9 cellular contexts compared by ENCODE assay signal in genomic region chr12:14950982-14951746, GRCh38. TPM values are rescaled to one million over a fixed set of nuclear protein-coding genes. Genes with fewer than 3 reads are reported as not detected.
DNase-seq lines count a peak whose midpoint lies in the region; ATAC-seq and TF ChIP-seq lines count a peak whose summit lies in the region.
"Had no signal": no experiment of that assay in that cellular context is flagged by ENCODE, and none has a peak within 500 bp of the region (broad histone marks: within the 10 kb centered on the region; RNA-seq: fewer than 3 reads in every experiment).

No MANE protein-coding gene starts in this region.

- peaks cover 81% of the 10 kb centered on the region for H3K4me1 Mint-ChIP-seq in activated naive CD8-positive, alpha-beta T cell treated with anti-CD3 and anti-CD28 coated beads for 36 hours
- peaks cover 93 to 100% of the 10 kb centered on the region in 2 donors for H3K4me1 Mint-ChIP-seq in immature natural killer cell

- intact Hi-C loops in stomach (cut with DNase I; ENCODE audit: low total_unique reads), result no loop called here
- intact Hi-C loops in body of pancreas (cut with DNase I), result no loop called here

- H3K9me3 Mint-ChIP-seq in activated naive CD8-positive, alpha-beta T cell treated with anti-CD3 and anti-CD28 coated beads for 36 hours, result no peaks in the 10 kb centered on the region
- no peaks in the 10 kb centered on the region for H3K9me3 Mint-ChIP-seq in immature natural killer cell

- TF ChIP-seq CTCF in stomach (IDR thresholded peaks at IDR 0.05) (no peak), body of pancreas (IDR thresholded peaks at IDR 0.05) (no peak)

- ATAC-seq in GM18858 (IDR thresholded peaks at IDR 0.05; ENCODE audit: unreplicated experiment) (no peak), body of pancreas (no peak)
- ATAC-seq: left lobe of liver had no signal

- no peaks in the 10 kb centered on the region for H3K27me3 Mint-ChIP-seq in activated naive CD8-positive, alpha-beta T cell treated with anti-CD3 and anti-CD28 coated beads for 36 hours
- peaks cover 4 to 15% (median 13%) of the 10 kb centered on the region in 3 donors for H3K27me3 Mint-ChIP-seq in immature natural killer cell (ENCODE audit: low read depth in 3 of 3)

- peak overlapping the region; percentile 93 for H3K27ac Mint-ChIP-seq in activated naive CD8-positive, alpha-beta T cell treated with anti-CD3 and anti-CD28 coated beads for 36 hours
- H3K27ac Mint-ChIP-seq in immature natural killer cell, result peak overlapping the region; percentile 94 to 99 (median 98)

- H3K36me3 Mint-ChIP-seq in activated naive CD8-positive, alpha-beta T cell treated with anti-CD3 and anti-CD28 coated beads for 36 hours, result peaks cover 65% of the 10 kb centered on the region
- peaks cover 28 to 41% (median 37%) of the 10 kb centered on the region in 3 donors for H3K36me3 Mint-ChIP-seq in immature natural killer cell

- H3K27me3 ChIP-seq in stomach, result no peaks in the 10 kb centered on the region
- H3K27me3 ChIP-seq in body of pancreas, result no peaks in the 10 kb centered on the region

- H3K4me1 ChIP-seq in stomach (peaks cover 15 to 84% (median 28%) of the 10 kb centered on the region in 4 donors), body of pancreas (peaks cover 28% of the 10 kb centered on the region)

- H3K4me3 Mint-ChIP-seq in activated naive CD8-positive, alpha-beta T cell treated with anti-CD3 and anti-CD28 coated beads for 36 hours, result peak overlapping the region; percentile 76
- H3K4me3 Mint-ChIP-seq in immature natural killer cell, result peak overlapping the region; percentile 12 to 87 (median 75)

- H3K27ac ChIP-seq in KOPT-K1 (ENCODE audit: low read depth, low read length, poor library complexity, severe bottlenecking), result peak overlapping the region; percentile 94
- H3K27ac ChIP-seq in stomach, result peak overlapping the region in 4 of 5 donors; percentile 50 to 86 (median 76)
- no peak overlapping the region for H3K27ac ChIP-seq in body of pancreas

- TF ChIP-seq EP300 in stomach (IDR thresholded peaks at IDR 0.05), result no peak

- 64 to 81% (median 75%) methylated on average over 6 of the region's 6 CpGs for WGBS in stomach, 5 donors
- 61 to 67% methylated on average over 6 of the region's 6 CpGs for WGBS in body of pancreas, 2 donors

- no peak for DNase-seq in activated naive CD8-positive, alpha-beta T cell treated with anti-CD3 and anti-CD28 coated beads for 36 hours
- no peak for DNase-seq in immature natural killer cell
- DNase-seq in stomach, result no peak
- no peak for DNase-seq in body of pancreas
- DNase-seq in stimulated activated CD4-positive, alpha-beta T cell treated with anti-CD3 and anti-CD28 coated beads, Interleukin-2, amount 100 ng/mL, for 48 hours, result no peak
- DNase-seq: NCI-H2081 had no signal

- H3K36me3 ChIP-seq in KOPT-K1 (ENCODE audit: insufficient read depth, low read length) (peaks cover 90% of the 10 kb centered on the region), stomach (peaks cover 0 to 13% (median 10%) of the 10 kb centered on the region in 4 donors), body of pancreas (replicated peaks in 1 of 2; ENCODE audit: insufficient read depth in 1 of 2, low read depth in 2 of 2) (no peaks in the 10 kb centered on the region)

- TF ChIP-seq POLR2A in stomach (IDR thresholded peaks at IDR 0.05) (no peak), body of pancreas (IDR thresholded peaks at IDR 0.05) (no peak)

- no peaks in the 10 kb centered on the region for H3K9me3 ChIP-seq in KOPT-K1 (ENCODE audit: insufficient read depth, low read length, poor library complexity, severe bottlenecking)
- H3K9me3 ChIP-seq in stomach, result no peaks in the 10 kb centered on the region
- H3K9me3 ChIP-seq in body of pancreas, result no peaks in the 10 kb centered on the region

- no peak overlapping the region for H3K4me3 ChIP-seq in stomach
- H3K4me3 ChIP-seq in body of pancreas, result no peak overlapping the region

RNA-seq across cellular contexts. Expression of gene ARHGDIB, which starts 10.2 kb away (rescaled TPM):
- total RNA-seq in activated naive CD8-positive, alpha-beta T cell treated with anti-CD3 and anti-CD28 coated beads for 36 hours, result 100 to 1,000 TPM; 652 to 665 TPM
- polyA plus RNA-seq in immature natural killer cell (1,000 to 10,000 TPM; 2,434 to 4,716 (median 2,863) TPM), stomach (100 to 1,000 TPM in 1 of 3 donors, 10 to 100 TPM in 2; 82.2 to 127 (median 95.2) TPM)
- total RNA-seq in stomach (10 to 100 TPM; 13.4 to 74.2 (median 47.0) TPM), body of pancreas (10 to 100 TPM; 19.8 to 36.6 TPM)

RNA-seq across cellular contexts. Expression of gene ERP27, which starts 12.8 kb away (rescaled TPM):
- total RNA-seq in activated naive CD8-positive, alpha-beta T cell treated with anti-CD3 and anti-CD28 coated beads for 36 hours, result 1 to 10 TPM; 1.3 to 1.6 TPM
- polyA plus RNA-seq in immature natural killer cell, result 1 to 10 TPM; 2.5 to 3.8 (median 3.8) TPM
- total RNA-seq in stomach, result 10 to 100 TPM in 1 of 5 donors, 1 to 10 TPM in 3, not detected in 1; 1.1 to 12.3 (median 1.3) TPM
- polyA plus RNA-seq in stomach, result 1 to 10 TPM; 1.1 to 3.5 (median 1.5) TPM
- 100 to 1,000 TPM in 1 of 2 donors, 10 to 100 TPM in 1; 79.1 to 131 TPM for total RNA-seq in body of pancreas

RNA-seq across cellular contexts. Expression of gene PDE6H, which starts 21.7 kb away (rescaled TPM):
- not detected for total RNA-seq in activated naive CD8-positive, alpha-beta T cell treated with anti-CD3 and anti-CD28 coated beads for 36 hours
- polyA plus RNA-seq in immature natural killer cell (not detected), stomach (not detected)
- total RNA-seq in stomach (not detected), body of pancreas (not detected)
- total RNA-seq: left lobe of liver had no signal

Comparison
In these comparisons a context has a peak if more than half of its experiments do, and no peak if none do; other contexts are left out.
1. H3K27ac ChIP-seq: peak in KOPT-K1 (single experiment) and stomach (4 of 5); none in body of pancreas (0 of 4).
2. RNA of gene ARHGDIB, which starts 10.2 kb away (total RNA-seq): 652 to 665 TPM in activated naive CD8-positive, alpha-beta T cell treated with anti-CD3 and anti-CD28 coated beads for 36 hours; 13.4 to 74.2 TPM in stomach and 19.8 to 36.6 TPM in body of pancreas; every median in the first group is over 4 times any median in the second.
3. RNA of gene ERP27, which starts 12.8 kb away (total RNA-seq): 79.1 to 131 TPM in body of pancreas; 1.3 to 1.6 TPM in activated naive CD8-positive, alpha-beta T cell treated with anti-CD3 and anti-CD28 coated beads for 36 hours and 1.1 to 12.3 TPM in stomach; every median in the first group is over 4 times any median in the second.